20 cellular contexts compared by ENCODE assay signal in the genomic region with DNA sequence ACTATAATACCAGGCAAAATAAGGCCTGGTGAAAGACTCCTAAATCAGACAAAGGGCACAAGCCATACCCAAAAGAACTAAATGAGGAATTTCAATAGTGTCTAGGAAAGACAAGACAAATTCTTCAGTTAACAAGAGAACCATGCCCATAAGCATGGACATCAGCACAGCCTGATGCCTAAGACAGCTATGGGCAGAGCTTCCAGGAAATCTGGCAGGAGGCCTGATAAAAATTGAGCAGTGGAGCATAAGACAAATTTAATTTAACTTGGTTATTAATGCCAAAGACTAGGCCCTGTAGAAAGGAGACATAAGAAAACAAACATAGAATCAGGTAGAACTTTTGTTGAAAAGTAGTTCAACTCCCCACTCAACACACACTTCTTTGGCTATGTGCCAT.
"Had no signal": no experiment of that assay in that cellular context is flagged by ENCODE, and none has a peak within 500 bp of the region (broad histone marks: within the 10 kb centered on the region; RNA-seq: fewer than 3 reads in every experiment).

No MANE protein-coding gene starts in this region.

- H3K4me3 ChIP-seq: breast epithelium, K562 had no signal

- H3K36me3 ChIP-seq: breast epithelium had no signal

- DNase-seq: activated CD4-positive, alpha-beta memory T cell treated with anti-CD3 and anti-CD28 coated beads for 36 hours; activated CD4-positive, alpha-beta T cell treated with anti-CD3 and anti-CD28 coated beads, Interleukin-2, amount 10 ng/mL, durations not matched to agents 7 days and 5 days; activated CD4-positive, CD25-positive, alpha-beta regulatory T cell; activated CD8-positive, alpha-beta memory T cell treated with anti-CD3 and anti-CD28 coated beads for 24 hours; activated gamma-delta T cell treated with Interleukin-2 at 50 U/mL for 16 hours; activated naive CD4-positive, alpha-beta T cell treated with anti-CD3 and anti-CD28 coated beads, Interleukin-2, amount 10 ng/mL, durations not matched to agents 7 days and 5 days; activated T-cell treated with anti-CD3 and anti-CD28 coated beads, Interleukin-2, amount 50 U/mL, for 72 hours; aorta; Karpas-422; NCI-H1105 treated with DMSO at 0.1 percent for 48 hours; NCI-H1436 treated with DMSO at 0.1 percent for 48 hours; NCI-H1930; NCI-H345; NCI-H524; SIG-M5; T-helper 2 cell; T1000 had no signal

- H3K9me3 ChIP-seq: breast epithelium had no signal

- H3K4me1 ChIP-seq: breast epithelium had no signal

- H3K27me3 ChIP-seq: breast epithelium had no signal

- ATAC-seq: activated T-cell treated with anti-CD3 and anti-CD28 coated beads, Interleukin-2, amount 50 U/mL, for 72 hours; K562 had no signal

- H3K27ac ChIP-seq: breast epithelium, VCaP had no signal
